ENCODE assay signal across 18 cellular contexts in genomic region chrX:132001127-132001526, GRCh38. TPM values are rescaled to one million over a fixed set of nuclear protein-coding genes. Genes with fewer than 3 reads are reported as not detected.
A peak's percentile ranks its signal among the peaks of the same experiment; 100 is the strongest.
DNase-seq lines count a peak whose midpoint lies in the region; ATAC-seq and TF ChIP-seq lines count a peak whose summit lies in the region.
"Had no signal": no experiment of that assay in that cellular context is flagged by ENCODE, and none has a peak within 500 bp of the region (broad histone marks: within the 10 kb centered on the region; RNA-seq: fewer than 3 reads in every experiment).

No MANE protein-coding gene starts in this region.

- ATAC-seq in activated T-cell treated with anti-CD3 and anti-CD28 coated beads, Interleukin-2, amount 50 U/mL, for 4 hours: peak; percentile 91 to 93
- peak; percentile 99 for ATAC-seq in esophagus mucosa
- ATAC-seq in HG02885 (IDR thresholded peaks at IDR 0.05; ENCODE audit: poor library complexity, unreplicated experiment): no peak
- ATAC-seq: left lung, WTC11 had no signal

- H3K4me3 ChIP-seq in stomach: no peak overlapping the region
- H3K4me3 ChIP-seq: left lung, SJSA1 had no signal

- no peaks in the 10 kb centered on the region for H3K27me3 Mint-ChIP-seq in activated T-cell treated with anti-CD3 and anti-CD28 coated beads, Interleukin-2, amount 50 U/mL, for 4 hours (ENCODE audit: low read depth)

- DNase-seq in activated T-cell treated with anti-CD3 and anti-CD28 coated beads for 4 hours (peak; percentile 6), NCI-H69 (lab: John Stamatoyannopoulos, UW) (no peak), stomach (no peak)
- DNase-seq in activated T-cell treated with anti-CD3 and anti-CD28 coated beads, Interleukin-2, amount 50 U/mL, for 1 hour: no peak
- DNase-seq in activated T-cell treated with anti-CD3 and anti-CD28 coated beads, Interleukin-2, amount 50 U/mL, for 4 hours: peak; percentile 26
- peak; percentile 13 for DNase-seq in stimulated activated naive CD4-positive, alpha-beta T cell treated with Interleukin-2 at 50 U/mL for 16 hours (lab: John Stamatoyannopoulos, UW)
- DNase-seq: DMS79 treated with DMSO at 0.1 percent for 48 hours, left lung, NCI-H1417, NCI-H774, OCI-M1, retina had no signal

- no peaks in the 10 kb centered on the region for H3K4me1 ChIP-seq in stomach
- H3K4me1 ChIP-seq: left lung, SJSA1 had no signal

- no peak for TF ChIP-seq EP300 in stomach (IDR thresholded peaks at IDR 0.05)

- H3K27me3 ChIP-seq in stomach: peaks cover 0 to 7% (median 0%) of the 10 kb centered on the region in 3 donors
- H3K27me3 ChIP-seq: neutrophil, SJSA1 had no signal

- intact Hi-C loops in stomach (cut with DNase I; ENCODE audit: low total_unique reads): no loop called here

- 56 to 82% (median 61%) methylated on average over 3 of the region's 3 CpGs for WGBS in stomach, 5 donors

- peaks cover 18% of the 10 kb centered on the region for H3K4me1 Mint-ChIP-seq in activated T-cell treated with anti-CD3 and anti-CD28 coated beads, Interleukin-2, amount 50 U/mL, for 4 hours (ENCODE audit: low read depth)

- no peaks in the 10 kb centered on the region for H3K36me3 ChIP-seq in stomach
- H3K36me3 ChIP-seq: left lung, neutrophil, SJSA1 had no signal

- no peaks in the 10 kb centered on the region for H3K9me3 Mint-ChIP-seq in activated T-cell treated with anti-CD3 and anti-CD28 coated beads, Interleukin-2, amount 50 U/mL, for 4 hours
- H3K9me3 Mint-ChIP-seq: CD4-positive, CD25-positive, alpha-beta regulatory T cell; WTC11 had no signal

- H3K4me3 Mint-ChIP-seq in activated T-cell treated with anti-CD3 and anti-CD28 coated beads, Interleukin-2, amount 50 U/mL, for 4 hours: no peak overlapping the region
- H3K4me3 Mint-ChIP-seq: CD4-positive, CD25-positive, alpha-beta regulatory T cell; WTC11 had no signal

- H3K36me3 Mint-ChIP-seq in activated T-cell treated with anti-CD3 and anti-CD28 coated beads, Interleukin-2, amount 50 U/mL, for 4 hours (ENCODE audit: insufficient read depth): no peaks in the 10 kb centered on the region
- H3K36me3 Mint-ChIP-seq: CD4-positive, CD25-positive, alpha-beta regulatory T cell; WTC11 had no signal

- no peak overlapping the region for H3K27ac ChIP-seq in stomach
- H3K27ac ChIP-seq: left lung, neutrophil, SJSA1 had no signal

- H3K9me3 ChIP-seq in stomach: no peaks in the 10 kb centered on the region
- H3K9me3 ChIP-seq: left lung, neutrophil, SJSA1 had no signal

- no peak for TF ChIP-seq POLR2A in stomach (IDR thresholded peaks at IDR 0.05)

- TF ChIP-seq CTCF in stomach (IDR thresholded peaks at IDR 0.05): no peak

RNA-seq across cellular contexts. Expression of gene STK26, which starts 22.0 kb away (rescaled TPM):
- 10 to 100 TPM; 42.7 to 51.9 (median 50.7) TPM for total RNA-seq in activated T-cell treated with anti-CD3 and anti-CD28 coated beads, Interleukin-2, amount 50 U/mL, for 4 hours
- total RNA-seq in esophagus mucosa (14.5 TPM), stomach (10 to 100 TPM in 3 of 5 donors, 1 to 10 TPM in 2; 3.6 to 34.0 (median 12.0) TPM)
- polyA plus RNA-seq in stomach: 10 to 100 TPM in 1 of 3 donors, 1 to 10 TPM in 2; 8.1 to 12.8 (median 8.5) TPM

Comparison
In these comparisons a context has a peak if more than half of its experiments do, and no peak if none do; other contexts are left out.
1. DNase-seq: peak in activated T-cell treated with anti-CD3 and anti-CD28 coated beads for 4 hours (single experiment), activated T-cell treated with anti-CD3 and anti-CD28 coated beads, Interleukin-2, amount 50 U/mL, for 4 hours (single experiment) and stimulated activated naive CD4-positive, alpha-beta T cell treated with Interleukin-2 at 50 U/mL for 16 hours (single experiment); none in activated T-cell treated with anti-CD3 and anti-CD28 coated beads, Interleukin-2, amount 50 U/mL, for 1 hour (single experiment), NCI-H69 (single experiment) and stomach (single experiment).